10 cellular contexts compared by ENCODE assay signal in the genomic region with DNA sequence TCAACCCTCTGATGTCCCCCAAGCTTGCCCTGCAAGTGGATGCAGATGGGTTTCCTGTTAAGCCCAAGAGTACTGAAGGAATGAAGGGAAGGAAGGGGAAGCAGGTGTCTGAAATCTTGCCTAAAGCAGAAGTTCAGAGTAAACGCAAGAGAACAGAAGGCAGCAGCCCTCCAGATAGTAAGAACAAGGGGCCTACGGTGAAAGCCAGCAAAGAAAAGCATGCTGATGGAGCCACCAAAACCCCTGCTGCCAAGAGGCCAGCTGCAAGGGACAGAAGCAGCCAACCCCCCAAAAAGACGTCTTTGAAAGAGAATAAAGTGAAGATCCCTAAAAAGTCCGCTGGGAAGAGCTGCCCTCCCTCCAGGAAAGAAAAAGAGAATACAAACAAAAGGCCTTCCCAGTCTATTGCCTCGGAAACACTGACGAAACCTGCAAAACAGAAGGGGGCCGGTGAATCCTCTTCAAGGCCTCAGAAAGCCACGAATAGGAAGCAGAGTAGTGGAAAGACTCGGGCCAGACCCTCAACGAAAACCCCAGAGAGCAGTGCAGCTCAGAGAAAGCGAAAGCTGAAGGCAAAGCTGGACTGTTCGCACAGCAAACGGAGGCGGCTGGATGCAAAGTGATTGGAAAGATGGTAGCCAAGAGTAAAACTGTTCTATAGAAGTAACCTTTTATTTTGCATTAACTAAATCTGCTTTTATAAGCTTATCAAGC.
DNase-seq lines count a peak whose midpoint lies in the region; ATAC-seq and TF ChIP-seq lines count a peak whose summit lies in the region.
"Had no signal": no experiment of that assay in that cellular context is flagged by ENCODE, and none has a peak within 500 bp of the region (broad histone marks: within the 10 kb centered on the region; RNA-seq: fewer than 3 reads in every experiment).

No MANE protein-coding gene starts in this region.

- DNase-seq in skeletal muscle cell (ENCODE audit: low read depth) (no peak), NCI-H1694 treated with DMSO at 0.1 percent for 48 hours (lab: John Stamatoyannopoulos, UW) (no peak), right atrium auricular region (ENCODE audit: low spot score) (no peak)
- no peak for DNase-seq in activated CD4-positive, alpha-beta T cell treated with anti-CD3 and anti-CD28 coated beads for 1 hour
- DNase-seq: DND-41 had no signal

- no peak overlapping the region for H3K27ac ChIP-seq in right atrium auricular region

- H3K4me3 Mint-ChIP-seq in dendritic cell treated with granulocyte-macrophage colony-stimulating factor and Interleukin-4, amounts not matched to agents 40 ng/mL and 50 ng/mL, for 4 days: peak overlapping the region; percentile 57

- peaks cover 20% of the 10 kb centered on the region for H3K4me1 Mint-ChIP-seq in dendritic cell treated with granulocyte-macrophage colony-stimulating factor and Interleukin-4, amounts not matched to agents 40 ng/mL and 50 ng/mL, for 4 days (ENCODE audit: low read depth)

- H3K4me3 ChIP-seq in skeletal muscle cell (ENCODE audit: low read depth, low read length) (peak overlapping the region; percentile 19), right atrium auricular region (no peak overlapping the region)
- H3K4me3 ChIP-seq: prostate gland had no signal

- no peaks in the 10 kb centered on the region for H3K9me3 Mint-ChIP-seq in dendritic cell treated with granulocyte-macrophage colony-stimulating factor and Interleukin-4, amounts not matched to agents 40 ng/mL and 50 ng/mL, for 4 days

- H3K4me1 ChIP-seq in right atrium auricular region: no peaks in the 10 kb centered on the region
- H3K4me1 ChIP-seq: prostate gland had no signal

- H3K27me3 ChIP-seq in right atrium auricular region: no peaks in the 10 kb centered on the region

- no peak for TF ChIP-seq CTCF in right atrium auricular region (IDR thresholded peaks at IDR 0.05)

- H3K27me3 Mint-ChIP-seq in dendritic cell treated with granulocyte-macrophage colony-stimulating factor and Interleukin-4, amounts not matched to agents 40 ng/mL and 50 ng/mL, for 4 days: no peaks in the 10 kb centered on the region

- peaks cover 18% of the 10 kb centered on the region for H3K36me3 ChIP-seq in right atrium auricular region
- H3K36me3 ChIP-seq: prostate gland had no signal

- peaks cover 34% of the 10 kb centered on the region for H3K36me3 Mint-ChIP-seq in dendritic cell treated with granulocyte-macrophage colony-stimulating factor and Interleukin-4, amounts not matched to agents 40 ng/mL and 50 ng/mL, for 4 days (ENCODE audit: low read depth)

- H3K27ac Mint-ChIP-seq in dendritic cell treated with granulocyte-macrophage colony-stimulating factor and Interleukin-4, amounts not matched to agents 40 ng/mL and 50 ng/mL, for 4 days: peak overlapping the region; percentile 20

- ATAC-seq in GM18502 (IDR thresholded peaks at IDR 0.05; ENCODE audit: poor library complexity, unreplicated experiment) (peak; percentile 76), HG03066 (IDR thresholded peaks at IDR 0.05; ENCODE audit: low read depth, unreplicated experiment) (peak; percentile 68), HG03520 (IDR thresholded peaks at IDR 0.05; ENCODE audit: unreplicated experiment) (no peak)

- intact Hi-C loops in dendritic cell treated with granulocyte-macrophage colony-stimulating factor and Interleukin-4, amounts not matched to agents 40 ng/mL and 50 ng/mL, for 4 days (cut with micrococcal nuclease): no loop called here

- no peaks in the 10 kb centered on the region for H3K9me3 ChIP-seq in right atrium auricular region
- H3K9me3 ChIP-seq: prostate gland had no signal
